8 cellular contexts compared by ENCODE assay signal in genomic region chr12:113185180-113186032, GRCh38. TPM values are rescaled to one million over a fixed set of nuclear protein-coding genes. Genes with fewer than 3 reads are reported as not detected.
DNase-seq lines count a peak whose midpoint lies in the region; ATAC-seq and TF ChIP-seq lines count a peak whose summit lies in the region.

Gene DDX54 (minus strand): TSS chr12:113185478. CDS start chr12:113185451, 27 bp downstream.
Gene RITA1 (plus strand): TSS chr12:113185721. CDS start chr12:113186747, 1,026 bp downstream.

- peak within 1 kb of the TSS; percentile 87 for H3K4me3 ChIP-seq in RWPE2 (ENCODE audit: severe bottlenecking)
- peak within 1 kb of the TSS; percentile 82 for H3K4me3 ChIP-seq in fibroblast of pulmonary artery (replicated peaks; ENCODE audit: low read depth, low read length)

- DNase-seq in DMS79 (lab: John Stamatoyannopoulos, UW) = peak; percentile 78
- peak; percentile 82 for DNase-seq in RWPE2 (ENCODE audit: low spot score)
- peak; percentile 73 for DNase-seq in activated T-helper 9 cell treated with anti-CD3 and anti-CD28 coated beads, Interleukin-2, amount 50 U/mL, for 16 hours (ENCODE audit: low read depth)
- DNase-seq in fibroblast of pulmonary artery (ENCODE audit: low read depth) = peak; percentile 76
- peak; percentile 89 for DNase-seq in stimulated activated naive CD8-positive, alpha-beta T cell treated with anti-CD3 and anti-CD28 coated beads, Interleukin-15, Interleukin-2, amounts not matched to agents 100 U/mL and 50 U/mL, for 24 hours

- no peaks in the 10 kb centered on the region for H3K27me3 ChIP-seq in RWPE2 (ENCODE audit: insufficient read depth, poor library complexity, severe bottlenecking)

- peaks cover 3% of the 10 kb centered on the region for H3K4me1 ChIP-seq in RWPE2 (ENCODE audit: insufficient read depth, poor library complexity, severe bottlenecking)

- peak within 1 kb of the TSS; percentile 81 for H3K27ac ChIP-seq in RWPE2 (ENCODE audit: poor library complexity, severe bottlenecking)

- H3K27ac Mint-ChIP-seq in IgD-negative memory B cell (peak within 1 kb of the TSS; percentile 95 to 99 (median 96)), nephron (peak within 1 kb of the TSS; percentile 95 to 99 (median 96))

- H3K9me3 ChIP-seq in RWPE2 (ENCODE audit: severe bottlenecking) = no peaks in the 10 kb centered on the region

- ATAC-seq in GM21529 (IDR thresholded peaks at IDR 0.05; ENCODE audit: unreplicated experiment) (peak; percentile 44), RWPE2 (ENCODE audit: low read depth) (peak; percentile 55)
- peak; percentile 63 for ATAC-seq in stimulated activated naive CD8-positive, alpha-beta T cell treated with anti-CD3 and anti-CD28 coated beads, Interleukin-15, Interleukin-2, amounts not matched to agents 100 U/mL and 50 U/mL, for 24 hours

- peaks cover 42% of the 10 kb centered on the region for H3K36me3 ChIP-seq in RWPE2 (ENCODE audit: low read depth)

- H3K9me3 Mint-ChIP-seq in IgD-negative memory B cell (no peaks in the 10 kb centered on the region), nephron (no peaks in the 10 kb centered on the region)

- H3K27me3 Mint-ChIP-seq in IgD-negative memory B cell (no peaks in the 10 kb centered on the region), nephron (ENCODE audit: low read depth) (no peaks in the 10 kb centered on the region)

- H3K4me1 Mint-ChIP-seq in IgD-negative memory B cell (peaks cover 21 to 26% (median 25%) of the 10 kb centered on the region in 3 donors), nephron (peaks cover 12% of the 10 kb centered on the region)

- no peak for TF ChIP-seq CTCF in RWPE2 (IDR thresholded peaks at IDR 0.05; ENCODE audit: poor library complexity, severe bottlenecking)
- TF ChIP-seq CTCF in fibroblast of pulmonary artery (IDR thresholded peaks at IDR 0.05; ENCODE audit: low read length, missing control alignments) = no peak
- TF ChIP-seq CTCF in nephron (IDR thresholded peaks at IDR 0.05; ENCODE audit: unreplicated experiment in 3 of 3) = no peak

- H3K4me3 Mint-ChIP-seq in IgD-negative memory B cell (peak within 1 kb of the TSS; percentile 92 to 98 (median 96)), nephron (peak within 1 kb of the TSS; percentile 89 to 99 (median 95))

- peaks cover 4% of the 10 kb centered on the region for H3K36me3 Mint-ChIP-seq in IgD-negative memory B cell
- peaks cover 31% of the 10 kb centered on the region for H3K36me3 Mint-ChIP-seq in nephron (ENCODE audit: low read depth)

RNA-seq across cellular contexts. Expression of gene DDX54, which starts in this region (rescaled TPM):
- polyA plus RNA-seq in IgD-negative memory B cell = 34.2 TPM

RNA-seq across cellular contexts. Expression of gene RITA1, which starts in this region (rescaled TPM):
- polyA plus RNA-seq in IgD-negative memory B cell = 24.1 TPM

Comparison
In these comparisons a context has a peak if more than half of its experiments do, and no peak if none do; other contexts are left out.
1. Peak in every context shown above with its lines: DNase-seq, ATAC-seq, H3K4me3 ChIP-seq and H3K27ac ChIP-seq.